In genomic region chr17:82346342-82347300, GRCh38 we compare ENCODE assay signal across 1 cellular context.
TF ChIP-seq lines count a peak whose summit lies in the region.

No MANE protein-coding gene starts in this region.

TF ChIP-seq in HepG2, 621 proteins besides CTCF, POLR2A, EP300 and RAD21 (continued from another document and continues in another):
- TF ChIP-seq RERE (CRISPR knock-in tag; IDR thresholded peaks at IDR 0.05; ENCODE audit: low read depth) (peak; percentile 89), ZNF629 (CRISPR knock-in tag; conservative IDR thresholded peaks at IDR 0.05) (peak; percentile 45; the same call in 1 of the 2 replicates), ZNF180 (CRISPR knock-in tag; IDR thresholded peaks at IDR 0.05; ENCODE audit: borderline replicate concordance, low read depth) (no peak), ZNF557 (CRISPR knock-in tag; IDR thresholded peaks at IDR 0.05) (no peak), ZNF678 (CRISPR knock-in tag; IDR thresholded peaks at IDR 0.05) (peak; percentile 68; the same call in 1 of the 2 replicates), HMG20A (CRISPR knock-in tag; IDR thresholded peaks at IDR 0.05; ENCODE audit: borderline replicate concordance) (peak; percentile 93), TRAFD1 (CRISPR knock-in tag; IDR thresholded peaks at IDR 0.05; ENCODE audit: borderline replicate concordance) (no peak), GTF2F1 (IDR thresholded peaks at IDR 0.05; ENCODE audit: low read length) (no peak), CEBPZ (IDR thresholded peaks at IDR 0.05; ENCODE audit: low read length) (no peak), HIC2 (CRISPR knock-in tag; IDR thresholded peaks at IDR 0.05; ENCODE audit: low read depth) (peak; percentile 53; the same call in 1 of the 2 replicates), MEF2D (CRISPR knock-in tag; IDR thresholded peaks at IDR 0.05) (peak; percentile 97), ZNF570 (CRISPR knock-in tag; IDR thresholded peaks at IDR 0.05; ENCODE audit: borderline replicate concordance) (no peak), ZBTB20 (CRISPR knock-in tag; IDR thresholded peaks at IDR 0.05; ENCODE audit: borderline replicate concordance, low read depth) (peak; percentile 89), ZNF251 (CRISPR knock-in tag; IDR thresholded peaks at IDR 0.05) (peak; percentile 51; the same call in 1 of the 2 replicates), FOSL2 (CRISPR knock-in tag; IDR thresholded peaks at IDR 0.05) (peak; percentile 97), E2F1 (CRISPR knock-in tag; IDR thresholded peaks at IDR 0.05) (0 out of 2 replicates have a peak, but pooled peaks have one; percentile 43), ISX (CRISPR knock-in tag; conservative IDR thresholded peaks at IDR 0.05) (no peak), ZSCAN12 (CRISPR knock-in tag; IDR thresholded peaks at IDR 0.05) (no peak), E2F5 (CRISPR knock-in tag; conservative IDR thresholded peaks at IDR 0.05) (no peak), FOXP1 (IDR thresholded peaks at IDR 0.05) (peak; percentile 99), FOXP1 (CRISPR knock-in tag; IDR thresholded peaks at IDR 0.05) (peak; percentile 99), FOXC1 (CRISPR knock-in tag; IDR thresholded peaks at IDR 0.05; ENCODE audit: borderline replicate concordance) (peak; percentile 68; the same call in 1 of the 2 replicates), POLR2AphosphoS5 (IDR thresholded peaks at IDR 0.05; ENCODE audit: low read depth, low read length) (peak; percentile 81), TIGD3 (CRISPR knock-in tag; IDR thresholded peaks at IDR 0.05; ENCODE audit: borderline replicate concordance) (no peak), ZBTB7B (CRISPR knock-in tag; IDR thresholded peaks at IDR 0.05) (peak; percentile 97), LRRFIP1 (CRISPR knock-in tag; conservative IDR thresholded peaks at IDR 0.05) (no peak), CC2D1A (CRISPR knock-in tag; IDR thresholded peaks at IDR 0.05) (no peak), KMT2B (CRISPR knock-in tag; IDR thresholded peaks at IDR 0.05) (peak; percentile 52; the same call in 1 of the 2 replicates), ZNF567 (CRISPR knock-in tag; IDR thresholded peaks at IDR 0.05; ENCODE audit: borderline replicate concordance) (peak; percentile 62; the same call in 1 of the 2 replicates), IKZF4 (CRISPR knock-in tag; IDR thresholded peaks at IDR 0.05; ENCODE audit: borderline replicate concordance, low read depth, not compliant biosample characterization) (no peak), ZNF652 (CRISPR knock-in tag; IDR thresholded peaks at IDR 0.05; ENCODE audit: borderline replicate concordance, low read depth) (peak; percentile 58), ZNF331 (CRISPR knock-in tag; IDR thresholded peaks at IDR 0.05) (peak; percentile 92), HES4 (CRISPR knock-in tag; IDR thresholded peaks at IDR 0.05; ENCODE audit: borderline replicate concordance) (no peak), RFX5 (IDR thresholded peaks at IDR 0.05; ENCODE audit: low read depth, low read length) (no peak), NFATC3 (CRISPR knock-in tag; IDR thresholded peaks at IDR 0.05) (no peak; the same call in 1 of the 2 replicates), ZNF234 (CRISPR knock-in tag; conservative IDR thresholded peaks at IDR 0.05) (peak; percentile 94), TSC22D2 (CRISPR knock-in tag; IDR thresholded peaks at IDR 0.05; ENCODE audit: borderline replicate concordance) (peak; percentile 78; the same call in 1 of the 2 replicates), ZNF607 (CRISPR knock-in tag; IDR thresholded peaks at IDR 0.05; ENCODE audit: borderline replicate concordance) (peak; percentile 97; the same call in 1 of the 2 replicates), TBX2 (CRISPR knock-in tag; IDR thresholded peaks at IDR 0.05; ENCODE audit: borderline replicate concordance) (peak; percentile 97), HOMEZ (CRISPR knock-in tag; IDR thresholded peaks at IDR 0.05; ENCODE audit: low read depth) (peak; percentile 68), ZNF224 (CRISPR knock-in tag; IDR thresholded peaks at IDR 0.05) (no peak), MED13 (CRISPR knock-in tag; IDR thresholded peaks at IDR 0.05) (peak; percentile 98), GATA4 (IDR thresholded peaks at IDR 0.05; ENCODE audit: borderline replicate concordance, low read depth) (peak; percentile 70; the same call in 1 of the 2 replicates)
